In genomic region chr17:596763-597644, GRCh38 we compare ENCODE assay signal across 7 cellular contexts.
DNase-seq lines count a peak whose midpoint lies in the region; ATAC-seq and TF ChIP-seq lines count a peak whose summit lies in the region.

No MANE protein-coding gene starts in this region.

- no peaks in the 10 kb centered on the region for H3K9me3 ChIP-seq in SJSA1 (replicated peaks)
- no peaks in the 10 kb centered on the region for H3K9me3 ChIP-seq in fibroblast of lung (ENCODE audit: control insufficient read depth, insufficient read depth, low read depth, low read length)

- TF ChIP-seq CTCF in fibroblast of lung (conservative IDR thresholded peaks at IDR 0.05 in 1 of 2, IDR thresholded peaks at IDR 0.05 in 1 of 2; ENCODE audit: low read depth in 1 of 2, low read length in 2 of 2), result no peak

- no peak for ATAC-seq in GM21390 (IDR thresholded peaks at IDR 0.05; ENCODE audit: unreplicated experiment)

- peaks cover 17% of the 10 kb centered on the region for H3K4me1 ChIP-seq in SJSA1 (replicated peaks)
- peaks cover 16% of the 10 kb centered on the region for H3K4me1 ChIP-seq in fibroblast of lung (ENCODE audit: control insufficient read depth, extremely low read depth, insufficient read depth, low read length)

- 0 out of 2 replicates have a peak overlapping the region, but pooled peaks have one; percentile 5 for H3K27ac ChIP-seq in SJSA1
- H3K27ac ChIP-seq in fibroblast of lung (ENCODE audit: insufficient read depth, low read length), result peak overlapping the region; percentile 15

- H2AFZ ChIP-seq in fibroblast of lung (ENCODE audit: low read length), result no peak overlapping the region

- no peak overlapping the region for H3K9ac ChIP-seq in fibroblast of lung (ENCODE audit: insufficient read depth, low read length)

- peak overlapping the region; percentile 13 for H3K4me2 ChIP-seq in fibroblast of lung (ENCODE audit: extremely low read depth, insufficient read depth, low read length)

- no peaks in the 10 kb centered on the region for H3K79me2 ChIP-seq in fibroblast of lung (ENCODE audit: control insufficient read depth, insufficient read depth, low read length)

- H3K36me3 ChIP-seq in SJSA1 (peaks cover 22% of the 10 kb centered on the region), fibroblast of lung (ENCODE audit: control insufficient read depth, insufficient read depth, low read length) (peaks cover 3% of the 10 kb centered on the region)

- no peak overlapping the region for H3K4me3 ChIP-seq in SJSA1
- no peak overlapping the region for H3K4me3 ChIP-seq in fibroblast of lung (replicated peaks in 1 of 4; ENCODE audit: control extremely low read depth in 1 of 4, insufficient read depth in 1 of 4, low read depth in 3 of 4, low read length in 4 of 4)

- H3K27me3 ChIP-seq in SJSA1 (replicated peaks), result no peaks in the 10 kb centered on the region
- H3K27me3 ChIP-seq in fibroblast of lung (ENCODE audit: control insufficient read depth, insufficient read depth, low read length), result no peaks in the 10 kb centered on the region

- peak; percentile 40 for DNase-seq in H4 (ENCODE audit: low spot score)
- peak; percentile 22 to 47 for DNase-seq in SJSA1 (ENCODE audit: low read depth in 1 of 2, low spot score in 2 of 2)
- peak; percentile 28 to 95 for DNase-seq in fibroblast of lung (ENCODE audit: low read depth in 2 of 2)
- DNase-seq in stimulated activated CD4-positive, alpha-beta T cell treated with anti-CD3 and anti-CD28 coated beads, Interleukin-2, amount 100 ng/mL, for 48 hours, result peak; percentile 14 to 30
- DNase-seq in NCI-H510A (lab: John Stamatoyannopoulos, UW), result no peak
- no peak for DNase-seq in NCI-H82 (lab: John Stamatoyannopoulos, UW)

- H4K20me1 ChIP-seq in fibroblast of lung (ENCODE audit: control insufficient read depth, extremely low read depth, insufficient read depth, low read length), result no peaks in the 10 kb centered on the region

Comparison
In these comparisons a context has a peak if more than half of its experiments do, and no peak if none do; other contexts are left out.
1. DNase-seq: peak in H4 (single experiment), SJSA1 (2 of 2), fibroblast of lung (2 of 2) and stimulated activated CD4-positive, alpha-beta T cell treated with anti-CD3 and anti-CD28 coated beads, Interleukin-2, amount 100 ng/mL, for 48 hours (2 of 2); none in NCI-H510A (single experiment) and NCI-H82 (single experiment).